In the genomic region with DNA sequence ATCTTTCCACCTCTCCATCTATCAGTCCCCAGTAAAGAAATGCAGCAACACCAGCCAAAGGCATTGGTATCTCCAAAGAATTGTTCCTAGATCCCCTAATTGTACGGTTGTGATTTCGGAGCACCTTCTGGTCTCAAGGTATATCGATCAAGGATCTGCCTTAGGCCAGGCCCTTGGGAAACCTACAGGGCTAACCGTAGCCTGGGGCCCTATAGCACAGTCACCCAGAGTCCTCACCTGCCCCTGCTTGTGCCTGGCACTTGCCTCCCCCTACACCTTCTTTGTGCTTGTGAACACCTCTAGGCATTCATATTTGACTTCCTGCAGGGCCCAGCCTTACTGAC, we compare ENCODE assay signal across 1 cellular context.
TF ChIP-seq lines count a peak whose summit lies in the region.

No MANE protein-coding gene starts in this region.

TF ChIP-seq in endothelial cell of umbilical vein, 7 proteins besides CTCF, POLR2A, EP300 and RAD21:
- TF ChIP-seq POLR2AphosphoS5 (IDR thresholded peaks at IDR 0.05; ENCODE audit: insufficient read depth, low read depth, low read length) (no peak), EZH2 (IDR thresholded peaks at IDR 0.05; ENCODE audit: borderline replicate concordance, low read depth, low read length, severe bottlenecking) (no peak), JUN (IDR thresholded peaks at IDR 0.05; ENCODE audit: borderline replicate concordance, insufficient read depth, insufficient read length, low read depth) (no peak), MAX (IDR thresholded peaks at IDR 0.05; ENCODE audit: insufficient read depth, insufficient read length) (no peak), MYC (IDR thresholded peaks at IDR 0.05; ENCODE audit: low read depth, low read length) (no peak), GATA2 (IDR thresholded peaks at IDR 0.05; ENCODE audit: insufficient read depth, insufficient read length, low read depth, low read length) (no peak)
